In genomic region chr10:100962346-100963080, GRCh38 we compare ENCODE assay signal across 31 cellular contexts.
"Had no signal": no experiment of that assay in that cellular context is flagged by ENCODE, and none has a peak within 500 bp of the region (broad histone marks: within the 10 kb centered on the region; RNA-seq: fewer than 3 reads in every experiment).

No MANE protein-coding gene starts in this region.

- H3K9me3 Mint-ChIP-seq: activated CD8-positive, alpha-beta T cell treated with anti-CD3 and anti-CD28 coated beads for 36 hours; activated naive CD8-positive, alpha-beta T cell treated with anti-CD3 and anti-CD28 coated beads for 36 hours; activated T-cell treated with anti-CD3 and anti-CD28 coated beads, Interleukin-2, amount 50 U/mL, for 72 hours; activated T-helper 17 cell treated with anti-CD3 and anti-CD28 coated beads, Interleukin-2, amount 50 U/mL, for 72 hours; central memory CD8-positive, alpha-beta T cell had no signal

- H3K27me3 Mint-ChIP-seq: activated CD8-positive, alpha-beta T cell treated with anti-CD3 and anti-CD28 coated beads for 36 hours; activated naive CD8-positive, alpha-beta T cell treated with anti-CD3 and anti-CD28 coated beads for 36 hours; activated T-helper 17 cell treated with anti-CD3 and anti-CD28 coated beads, Interleukin-2, amount 50 U/mL, for 72 hours; central memory CD8-positive, alpha-beta T cell had no signal

- H3K27me3 ChIP-seq: ascending aorta, cardiac muscle cell had no signal

- H3K4me1 ChIP-seq: ascending aorta had no signal

- H3K9me3 ChIP-seq: ascending aorta had no signal

- H3K27ac ChIP-seq: ascending aorta, cardiac muscle cell, WERI-Rb-1 had no signal

- FAIRE-seq: K562 had no signal

- H3K4me3 ChIP-seq: ascending aorta, cardiac muscle cell, K562 had no signal

- H3K27ac Mint-ChIP-seq: activated CD8-positive, alpha-beta T cell treated with anti-CD3 and anti-CD28 coated beads for 36 hours; activated naive CD8-positive, alpha-beta T cell treated with anti-CD3 and anti-CD28 coated beads for 36 hours; activated T-cell treated with anti-CD3 and anti-CD28 coated beads, Interleukin-2, amount 50 U/mL, for 72 hours; activated T-helper 17 cell treated with anti-CD3 and anti-CD28 coated beads, Interleukin-2, amount 50 U/mL, for 72 hours had no signal

- H3K4me1 Mint-ChIP-seq: activated naive CD8-positive, alpha-beta T cell treated with anti-CD3 and anti-CD28 coated beads for 36 hours; activated T-helper 17 cell treated with anti-CD3 and anti-CD28 coated beads, Interleukin-2, amount 50 U/mL, for 72 hours had no signal

- H3K4me3 Mint-ChIP-seq: activated CD8-positive, alpha-beta T cell treated with anti-CD3 and anti-CD28 coated beads for 36 hours; activated naive CD8-positive, alpha-beta T cell treated with anti-CD3 and anti-CD28 coated beads for 36 hours; activated T-cell treated with anti-CD3 and anti-CD28 coated beads, Interleukin-2, amount 50 U/mL, for 72 hours; activated T-helper 17 cell treated with anti-CD3 and anti-CD28 coated beads, Interleukin-2, amount 50 U/mL, for 72 hours; central memory CD8-positive, alpha-beta T cell had no signal

- DNase-seq: activated CD4-positive, alpha-beta T cell treated with anti-CD3 and anti-CD28 coated beads for 1 hour; activated CD4-positive, alpha-beta T cell treated with anti-CD3 and anti-CD28 coated beads for 48 hours; activated CD4-positive, CD25-positive, alpha-beta regulatory T cell; activated CD8-positive, alpha-beta T cell treated with anti-CD3 and anti-CD28 coated beads for 36 hours; activated effector memory CD4-positive, alpha-beta T cell treated with anti-CD3 and anti-CD28 coated beads, Interleukin-2, amount 50 U/mL, for 16 hours; activated naive CD4-positive, alpha-beta T cell; activated naive CD4-positive, alpha-beta T cell treated with anti-CD3 and anti-CD28 coated beads, Interleukin-2, amount 50 U/mL, for 16 hours; activated naive CD8-positive, alpha-beta T cell treated with anti-CD3 and anti-CD28 coated beads for 36 hours; activated T-cell treated with anti-CD3 and anti-CD28 coated beads, Interleukin-2, amount 50 U/mL, for 1 hour; activated T-cell treated with anti-CD3 and anti-CD28 coated beads, Interleukin-2, amount 50 U/mL, for 72 hours; amygdala; NCI-H1092 treated with DMSO at 0.1 percent for 48 hours; NCI-H1417 treated with DMSO at 0.1 percent for 48 hours; NCI-H1930; NCI-H2081 treated with DMSO at 0.1 percent for 48 hours; NCI-H345; NCI-H524 treated with DMSO at 0.1 percent for 48 hours; NCI-H748 treated with DMSO at 0.1 percent for 48 hours; NK-92 treated with Interleukin-12 subunit alpha and Interleukin-12 subunit beta, amount 100 ng/mL, for 24 hours; PC-3; Right ventricle myocardium superior; SW 1271; T-helper 1 cell; T-helper 2 cell; T-helper 9 cell; WERI-Rb-1 had no signal
